ENCODE assay signal across 28 cellular contexts in the genomic region with DNA sequence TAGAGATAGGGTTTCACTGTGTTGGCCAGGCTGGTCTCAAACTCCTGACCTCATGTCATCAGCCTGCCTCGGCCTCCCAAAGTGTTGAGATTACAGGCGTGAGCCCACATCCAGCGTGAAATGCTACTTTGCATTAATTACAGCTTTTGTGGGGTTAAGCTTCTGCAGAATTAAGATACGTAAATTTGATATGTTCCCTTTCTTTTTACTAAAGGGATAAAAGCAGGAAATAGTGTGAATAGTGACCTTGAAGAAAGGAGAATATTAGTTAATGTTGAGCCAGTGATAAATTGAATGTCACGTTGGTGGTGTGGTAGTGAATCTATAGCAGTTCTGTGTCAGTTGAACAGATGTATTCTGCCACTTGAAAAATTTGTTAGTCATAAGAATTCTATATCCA.
"Had no signal": no experiment of that assay in that cellular context is flagged by ENCODE, and none has a peak within 500 bp of the region (broad histone marks: within the 10 kb centered on the region; RNA-seq: fewer than 3 reads in every experiment).

No MANE protein-coding gene starts in this region.

- H3K27ac Mint-ChIP-seq: activated CD4-positive, alpha-beta memory T cell treated with anti-CD3 and anti-CD28 coated beads for 36 hours; activated CD4-positive, alpha-beta T cell treated with anti-CD3 and anti-CD28 coated beads, Interleukin-2, amount 10 ng/mL, durations not matched to agents 7 days and 5 days had no signal

- H3K4me3 Mint-ChIP-seq: activated CD4-positive, alpha-beta memory T cell treated with anti-CD3 and anti-CD28 coated beads for 36 hours; activated CD4-positive, alpha-beta T cell treated with anti-CD3 and anti-CD28 coated beads, Interleukin-2, amount 10 ng/mL, durations not matched to agents 7 days and 5 days; activated naive CD8-positive, alpha-beta T cell treated with anti-CD3 and anti-CD28 coated beads, Interleukin-2, amount 50 U/mL, for 24 hours; activated T-helper 1 cell treated with anti-CD3 and anti-CD28 coated beads, Interleukin-12 subunit alpha, Interleukin-12 subunit beta, Interleukin-2, Interleukin-4 antibody, amounts not matched to agents 30 ng/mL and 10 ng/mL and 1 ng/mL, durations not matched to agents 14 hours and 24 hours and 36 hours had no signal

- H3K27me3 ChIP-seq: ascending aorta, body of pancreas had no signal

- ATAC-seq: activated naive CD8-positive, alpha-beta T cell treated with anti-CD3 and anti-CD28 coated beads, Interleukin-2, amount 50 U/mL, for 24 hours; body of pancreas had no signal

- FAIRE-seq: bronchial epithelial cell had no signal

- H3K4me1 ChIP-seq: ascending aorta, body of pancreas had no signal

- DNase-seq: activated CD4-positive, alpha-beta memory T cell treated with anti-CD3 and anti-CD28 coated beads for 36 hours; activated CD4-positive, alpha-beta T cell treated with anti-CD3 and anti-CD28 coated beads, Interleukin-2, amount 10 ng/mL, durations not matched to agents 7 days and 5 days; activated CD4-positive, CD25-positive, alpha-beta regulatory T cell; activated CD8-positive, alpha-beta memory T cell treated with anti-CD3 and anti-CD28 coated beads, Interleukin-2, amount 50 U/mL, for 4 hours; activated effector memory CD4-positive, alpha-beta T cell treated with Interleukin-2 at 50 U/mL for 16 hours; activated naive CD4-positive, alpha-beta T cell; activated naive CD8-positive, alpha-beta T cell treated with anti-CD3 and anti-CD28 coated beads, Interleukin-2, amount 50 U/mL, for 24 hours; amniotic stem cell; body of pancreas; central memory CD4-positive, alpha-beta T cell; Kasumi-1; KBM-7; NCI-H1092; NCI-H1417; NCI-H1694; NCI-H2029; NCI-H2107; NCI-H2171 treated with DMSO at 0.1 percent for 48 hours; NCI-H345; NCI-H510A; NCI-H526 treated with DMSO at 0.1 percent for 48 hours; NCI-H82; SIG-M5; T-helper 2 cell had no signal

- H3K4me3 ChIP-seq: ascending aorta, body of pancreas had no signal

- H3K27ac ChIP-seq: ascending aorta, VCaP had no signal

- H3K9me3 ChIP-seq: ascending aorta, body of pancreas had no signal

- H3K27me3 Mint-ChIP-seq: activated CD4-positive, alpha-beta memory T cell treated with anti-CD3 and anti-CD28 coated beads for 36 hours; activated CD4-positive, alpha-beta T cell treated with anti-CD3 and anti-CD28 coated beads, Interleukin-2, amount 10 ng/mL, durations not matched to agents 7 days and 5 days; activated naive CD8-positive, alpha-beta T cell treated with anti-CD3 and anti-CD28 coated beads, Interleukin-2, amount 50 U/mL, for 24 hours had no signal

- H3K9me3 Mint-ChIP-seq: activated CD4-positive, alpha-beta memory T cell treated with anti-CD3 and anti-CD28 coated beads for 36 hours; activated CD4-positive, alpha-beta T cell treated with anti-CD3 and anti-CD28 coated beads, Interleukin-2, amount 10 ng/mL, durations not matched to agents 7 days and 5 days; activated naive CD8-positive, alpha-beta T cell treated with anti-CD3 and anti-CD28 coated beads, Interleukin-2, amount 50 U/mL, for 24 hours; activated T-helper 1 cell treated with anti-CD3 and anti-CD28 coated beads, Interleukin-12 subunit alpha, Interleukin-12 subunit beta, Interleukin-2, Interleukin-4 antibody, amounts not matched to agents 30 ng/mL and 10 ng/mL and 1 ng/mL, durations not matched to agents 14 hours and 24 hours and 36 hours had no signal
